In genomic region chr1:240967070-240967724, GRCh38 we compare ENCODE assay signal across 12 cellular contexts.
DNase-seq lines count a peak whose midpoint lies in the region; ATAC-seq and TF ChIP-seq lines count a peak whose summit lies in the region.
"Had no signal": no experiment of that assay in that cellular context is flagged by ENCODE, and none has a peak within 500 bp of the region (broad histone marks: within the 10 kb centered on the region; RNA-seq: fewer than 3 reads in every experiment).

No MANE protein-coding gene starts in this region.

- H3K9me3 ChIP-seq in spleen, result no peaks in the 10 kb centered on the region

- peak; percentile 39 for TF ChIP-seq CTCF in AG10803 (conservative IDR thresholded peaks at IDR 0.05; ENCODE audit: low read length)
- TF ChIP-seq CTCF in HFF-Myc (IDR thresholded peaks at IDR 0.05; ENCODE audit: low read depth, low read length, missing control alignments), result peak; percentile 22
- peak; percentile 17; the same call in 1 of the 2 replicates for TF ChIP-seq CTCF in WI38 (IDR thresholded peaks at IDR 0.05; ENCODE audit: low read depth, low read length)
- TF ChIP-seq CTCF in spleen (IDR thresholded peaks at IDR 0.05 in 8 of 11, conservative IDR thresholded peaks at IDR 0.05 in 3 of 11), result no peak

- TF ChIP-seq POLR2A in spleen (IDR thresholded peaks at IDR 0.05), result no peak

- WGBS in spleen, 5 donors, result 72 to 78% (median 74%) methylated on average over 10 of the region's 10 CpGs

- DNase-seq in AG10803 (ENCODE audit: low read depth), result peak; percentile 3
- DNase-seq in HFF-Myc (ENCODE audit: extremely low read depth, low read depth), result no peak
- DNase-seq in left lobe of liver (ENCODE audit: low spot score), result no peak
- DNase-seq in spleen, result no peak
- DNase-seq in cerebellar cortex (ENCODE audit: low spot score), result no peak
- DNase-seq in COR-L47 (lab: John Stamatoyannopoulos, UW), result no peak
- DNase-seq: amniotic stem cell, DND-41, NCI-H226 had no signal

- H3K4me3 ChIP-seq in AG10803 (ENCODE audit: low read length) (no peak overlapping the region), HFF-Myc (replicated peaks; ENCODE audit: low read depth, low read length) (no peak overlapping the region), WI38 (ENCODE audit: low read depth, low read length) (no peak overlapping the region), spleen (no peak overlapping the region)

- no peaks in the 10 kb centered on the region for H3K36me3 ChIP-seq in spleen

- no peaks in the 10 kb centered on the region for H3K27me3 ChIP-seq in spleen (replicated peaks in 1 of 7)

- ATAC-seq in left lobe of liver (peak; percentile 77), GM21360 (IDR thresholded peaks at IDR 0.05; ENCODE audit: unreplicated experiment) (no peak)

- intact Hi-C loops in spleen (cut with DNase I; ENCODE audit: low total_unique reads), result no loop called here

- no peak overlapping the region for H3K27ac ChIP-seq in spleen
- H3K27ac ChIP-seq: parathyroid adenoma had no signal

- H3K4me1 ChIP-seq in spleen, result no peaks in the 10 kb centered on the region
- H3K4me1 ChIP-seq: parathyroid adenoma had no signal

Comparison
In these comparisons a context has a peak if more than half of its experiments do, and no peak if none do; other contexts are left out.
1. CTCF ChIP-seq: peak in AG10803 (single experiment), HFF-Myc (single experiment) and WI38 (single experiment); none in spleen (0 of 11).